Comparison of ENCODE assay signal across 27 cellular contexts in genomic region chr1:39861003-39861402, GRCh38.
"Had no signal": no experiment of that assay in that cellular context is flagged by ENCODE, and none has a peak within 500 bp of the region (broad histone marks: within the 10 kb centered on the region; RNA-seq: fewer than 3 reads in every experiment).

No MANE protein-coding gene starts in this region.

- H3K9me3 Mint-ChIP-seq: stimulated activated effector memory CD8-positive, alpha-beta T cell treated with anti-CD3 and anti-CD28 coated beads, Interleukin-12 subunit alpha, Interleukin-12 subunit beta, amount 100 ng/mL, for 72 hours; stimulated activated memory B cell treated with anti-CD40 and anti-IgM and Interleukin-4, amounts not matched to agents 10 μg/mL and 1 μg/mL and 100 μg/mL, for 72 hours; stimulated activated naive CD8-positive, alpha-beta T cell treated with anti-CD3 and anti-CD28 coated beads, Interleukin-15, amount 100 ng/mL, for 72 hours; stimulated activated naive CD8-positive, alpha-beta T cell treated with anti-CD3 and anti-CD28 coated beads, Interleukin-15, Interleukin-2, amounts not matched to agents 100 ng/mL and 50 ng/mL, for 24 hours; type B pancreatic cell had no signal

- H3K4me3 Mint-ChIP-seq: stimulated activated effector memory CD8-positive, alpha-beta T cell treated with anti-CD3 and anti-CD28 coated beads, Interleukin-12 subunit alpha, Interleukin-12 subunit beta, amount 100 ng/mL, for 72 hours; stimulated activated memory B cell treated with anti-CD40 and anti-IgM and Interleukin-4, amounts not matched to agents 10 μg/mL and 1 μg/mL and 100 μg/mL, for 72 hours; stimulated activated naive CD8-positive, alpha-beta T cell treated with anti-CD3 and anti-CD28 coated beads, Interleukin-15, amount 100 ng/mL, for 72 hours; stimulated activated naive CD8-positive, alpha-beta T cell treated with anti-CD3 and anti-CD28 coated beads, Interleukin-15, Interleukin-2, amounts not matched to agents 100 ng/mL and 50 ng/mL, for 24 hours; type B pancreatic cell had no signal

- H3K36me3 ChIP-seq: thoracic aorta, thyroid gland, tibial artery, transverse colon, upper lobe of right lung, uterus had no signal

- H3K27me3 Mint-ChIP-seq: stimulated activated memory B cell treated with anti-CD40 and anti-IgM and Interleukin-4, amounts not matched to agents 10 μg/mL and 1 μg/mL and 100 μg/mL, for 72 hours; stimulated activated naive CD8-positive, alpha-beta T cell treated with anti-CD3 and anti-CD28 coated beads, Interleukin-15, amount 100 ng/mL, for 72 hours; stimulated activated naive CD8-positive, alpha-beta T cell treated with anti-CD3 and anti-CD28 coated beads, Interleukin-15, Interleukin-2, amounts not matched to agents 100 ng/mL and 50 ng/mL, for 24 hours; type B pancreatic cell had no signal

- H3K27ac ChIP-seq: stomach, suprapubic skin, testis, thoracic aorta, thyroid gland, tibial artery, tibial nerve, upper lobe of left lung, upper lobe of right lung, uterus had no signal

- H3K4me1 ChIP-seq: testis, tibial artery, upper lobe of left lung, upper lobe of right lung, uterus had no signal

- H3K4me3 ChIP-seq: stomach, suprapubic skin, testis, thoracic aorta, thyroid gland, tibial artery, tibial nerve, transverse colon, upper lobe of left lung, upper lobe of right lung, uterus had no signal

- H3K9me3 ChIP-seq: stomach, suprapubic skin, testis, thoracic aorta, thyroid gland, tibial artery, tibial nerve, transverse colon, upper lobe of left lung, upper lobe of right lung, uterus had no signal

- ATAC-seq: stimulated activated effector memory CD8-positive, alpha-beta T cell treated with anti-CD3 and anti-CD28 coated beads, Interleukin-12 subunit alpha, Interleukin-12 subunit beta, amount 100 ng/mL, for 72 hours; stimulated activated memory B cell treated with anti-CD40 and anti-IgM and Interleukin-4, amounts not matched to agents 10 μg/mL and 1 μg/mL and 100 μg/mL, for 72 hours; stimulated activated naive CD8-positive, alpha-beta T cell treated with anti-CD3 and anti-CD28 coated beads, Interleukin-15, amount 100 ng/mL, for 72 hours; stimulated activated naive CD8-positive, alpha-beta T cell treated with anti-CD3 and anti-CD28 coated beads, Interleukin-15, Interleukin-2, amounts not matched to agents 100 U/mL and 50 U/mL, for 24 hours; upper lobe of right lung had no signal

- DNase-seq: stimulated activated CD4-positive, alpha-beta T cell treated with anti-CD3 and anti-CD28 coated beads, Interleukin-2, amount 100 ng/mL, for 24 hours; stimulated activated CD4-positive, alpha-beta T cell treated with anti-CD3 and anti-CD28 coated beads, Interleukin-2, amount 100 ng/mL, for 48 hours; stimulated activated CD4-positive, alpha-beta T cell treated with anti-CD3 and anti-CD28 coated beads, Interleukin-4, amount 100 ng/mL, for 1 hour; stimulated activated CD4-positive, alpha-beta T cell treated with anti-CD3 and anti-CD28 coated beads, Interleukin-4, amount 100 ng/mL, for 24 hours; stimulated activated CD4-positive, alpha-beta T cell treated with anti-CD3 and anti-CD28 coated beads, Interleukin-4, amount 100 ng/mL, for 4 hours; stimulated activated CD8-positive, alpha-beta memory T cell treated with anti-CD3 and anti-CD28 coated beads, Interleukin-4, amount 100 ng/mL, for 48 hours; stimulated activated naive CD4-positive, alpha-beta T cell; stimulated activated naive CD4-positive, alpha-beta T cell treated with Interleukin-2 at 50 U/mL for 16 hours; stimulated activated naive CD8-positive, alpha-beta T cell treated with anti-CD3 and anti-CD28 coated beads, Interleukin-15, amount 100 ng/mL, for 72 hours; stimulated activated naive CD8-positive, alpha-beta T cell treated with anti-CD3 and anti-CD28 coated beads, Interleukin-15, Interleukin-2, amounts not matched to agents 100 U/mL and 50 U/mL, for 24 hours; stomach; substantia nigra; testis; thyroid gland; tibial artery; transverse colon; trophoblast cell; upper lobe of left lung; upper lobe of right lung; uterus had no signal

- H3K27me3 ChIP-seq: stomach, suprapubic skin, testis, thyroid gland, tibial artery, tibial nerve, transverse colon, upper lobe of left lung, upper lobe of right lung, uterus had no signal

- H3K27ac Mint-ChIP-seq: stimulated activated effector memory CD8-positive, alpha-beta T cell treated with anti-CD3 and anti-CD28 coated beads, Interleukin-12 subunit alpha, Interleukin-12 subunit beta, amount 100 ng/mL, for 72 hours; stimulated activated memory B cell treated with anti-CD40 and anti-IgM and Interleukin-4, amounts not matched to agents 10 μg/mL and 1 μg/mL and 100 μg/mL, for 72 hours; stimulated activated naive CD8-positive, alpha-beta T cell treated with anti-CD3 and anti-CD28 coated beads, Interleukin-15, amount 100 ng/mL, for 72 hours; stimulated activated naive CD8-positive, alpha-beta T cell treated with anti-CD3 and anti-CD28 coated beads, Interleukin-15, Interleukin-2, amounts not matched to agents 100 ng/mL and 50 ng/mL, for 24 hours; type B pancreatic cell had no signal
